2 cellular contexts compared by ENCODE assay signal in the genomic region with DNA sequence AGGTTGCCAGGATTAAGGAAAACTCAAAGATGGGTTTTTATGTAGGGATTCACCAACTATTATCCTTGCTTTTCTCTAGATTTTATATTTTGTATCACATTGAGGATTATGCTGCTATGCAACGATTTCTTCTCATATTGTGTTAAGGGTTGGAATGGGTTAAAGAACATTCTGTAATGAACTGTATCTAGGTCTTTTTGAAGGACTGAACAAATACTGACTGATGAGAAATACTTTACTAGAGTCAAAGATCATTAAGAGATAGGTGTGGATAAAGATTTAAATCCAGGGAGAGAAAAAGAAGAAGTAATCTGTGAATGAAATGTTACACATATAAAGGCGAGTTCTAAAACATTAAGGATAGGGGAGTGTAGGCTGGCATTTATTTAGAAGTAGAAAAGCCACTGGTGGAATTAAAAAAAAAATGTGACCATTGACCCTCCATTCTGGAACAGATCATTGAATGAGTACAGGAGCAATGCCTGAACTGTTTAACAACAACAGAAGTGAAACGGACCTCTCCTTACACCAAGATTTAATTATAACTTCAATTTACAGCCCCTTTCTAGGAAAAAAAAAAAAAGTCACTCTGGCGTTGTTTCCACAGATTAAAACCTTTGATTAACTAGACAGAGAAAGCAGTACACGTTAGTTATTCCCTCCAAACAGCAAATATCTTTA.
TF ChIP-seq lines count a peak whose summit lies in the region.

No MANE protein-coding gene starts in this region.

TF ChIP-seq in K562, 482 proteins besides CTCF, POLR2A, EP300 and RAD21 (continues in another document):
- TF ChIP-seq HMG20A (CRISPR knock-in tag; conservative IDR thresholded peaks at IDR 0.05) (no peak), ZNF583 (CRISPR knock-in tag; IDR thresholded peaks at IDR 0.05) (no peak), CGGBP1 (CRISPR knock-in tag; IDR thresholded peaks at IDR 0.05) (no peak), FOXK2 (conservative IDR thresholded peaks at IDR 0.05 in 1 of 2, IDR thresholded peaks at IDR 0.05 in 1 of 2; ENCODE audit: low read depth in 2 of 2) (no peak), SRF (CRISPR knock-in tag; IDR thresholded peaks at IDR 0.05) (no peak), TAF9B (IDR thresholded peaks at IDR 0.05; ENCODE audit: partially characterized antibody) (no peak), KLF6 (CRISPR knock-in tag; IDR thresholded peaks at IDR 0.05; ENCODE audit: borderline replicate concordance) (no peak), PHF20 (IDR thresholded peaks at IDR 0.05; ENCODE audit: partially characterized antibody) (no peak), RBM39 (optimal IDR thresholded peaks at IDR 0.05; ENCODE audit: low read depth, low read length) (no peak), ZNF740 (CRISPR knock-in tag; IDR thresholded peaks at IDR 0.05) (no peak), ZNF740 (tag; IDR thresholded peaks at IDR 0.05) (no peak), ZNF668 (CRISPR knock-in tag; IDR thresholded peaks at IDR 0.05) (no peak), TEAD4 (IDR thresholded peaks at IDR 0.05; ENCODE audit: low read length) (no peak), TEAD4 (CRISPR knock-in tag; IDR thresholded peaks at IDR 0.05; ENCODE audit: borderline replicate concordance) (no peak)
- TF ChIP-seq, protein P1, sequence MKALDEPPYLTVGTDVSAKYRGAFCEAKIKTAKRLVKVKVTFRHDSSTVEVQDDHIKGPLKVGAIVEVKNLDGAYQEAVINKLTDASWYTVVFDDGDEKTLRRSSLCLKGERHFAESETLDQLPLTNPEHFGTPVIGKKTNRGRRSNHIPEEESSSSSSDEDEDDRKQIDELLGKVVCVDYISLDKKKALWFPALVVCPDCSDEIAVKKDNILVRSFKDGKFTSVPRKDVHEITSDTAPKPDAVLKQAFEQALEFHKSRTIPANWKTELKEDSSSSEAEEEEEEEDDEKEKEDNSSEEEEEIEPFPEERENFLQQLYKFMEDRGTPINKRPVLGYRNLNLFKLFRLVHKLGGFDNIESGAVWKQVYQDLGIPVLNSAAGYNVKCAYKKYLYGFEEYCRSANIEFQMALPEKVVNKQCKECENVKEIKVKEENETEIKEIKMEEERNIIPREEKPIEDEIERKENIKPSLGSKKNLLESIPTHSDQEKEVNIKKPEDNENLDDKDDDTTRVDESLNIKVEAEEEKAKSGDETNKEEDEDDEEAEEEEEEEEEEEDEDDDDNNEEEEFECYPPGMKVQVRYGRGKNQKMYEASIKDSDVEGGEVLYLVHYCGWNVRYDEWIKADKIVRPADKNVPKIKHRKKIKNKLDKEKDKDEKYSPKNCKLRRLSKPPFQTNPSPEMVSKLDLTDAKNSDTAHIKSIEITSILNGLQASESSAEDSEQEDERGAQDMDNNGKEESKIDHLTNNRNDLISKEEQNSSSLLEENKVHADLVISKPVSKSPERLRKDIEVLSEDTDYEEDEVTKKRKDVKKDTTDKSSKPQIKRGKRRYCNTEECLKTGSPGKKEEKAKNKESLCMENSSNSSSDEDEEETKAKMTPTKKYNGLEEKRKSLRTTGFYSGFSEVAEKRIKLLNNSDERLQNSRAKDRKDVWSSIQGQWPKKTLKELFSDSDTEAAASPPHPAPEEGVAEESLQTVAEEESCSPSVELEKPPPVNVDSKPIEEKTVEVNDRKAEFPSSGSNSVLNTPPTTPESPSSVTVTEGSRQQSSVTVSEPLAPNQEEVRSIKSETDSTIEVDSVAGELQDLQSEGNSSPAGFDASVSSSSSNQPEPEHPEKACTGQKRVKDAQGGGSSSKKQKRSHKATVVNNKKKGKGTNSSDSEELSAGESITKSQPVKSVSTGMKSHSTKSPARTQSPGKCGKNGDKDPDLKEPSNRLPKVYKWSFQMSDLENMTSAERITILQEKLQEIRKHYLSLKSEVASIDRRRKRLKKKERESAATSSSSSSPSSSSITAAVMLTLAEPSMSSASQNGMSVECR (CRISPR knock-in tag; IDR thresholded peaks at IDR 0.05): no peak
- TF ChIP-seq, protein P2, sequence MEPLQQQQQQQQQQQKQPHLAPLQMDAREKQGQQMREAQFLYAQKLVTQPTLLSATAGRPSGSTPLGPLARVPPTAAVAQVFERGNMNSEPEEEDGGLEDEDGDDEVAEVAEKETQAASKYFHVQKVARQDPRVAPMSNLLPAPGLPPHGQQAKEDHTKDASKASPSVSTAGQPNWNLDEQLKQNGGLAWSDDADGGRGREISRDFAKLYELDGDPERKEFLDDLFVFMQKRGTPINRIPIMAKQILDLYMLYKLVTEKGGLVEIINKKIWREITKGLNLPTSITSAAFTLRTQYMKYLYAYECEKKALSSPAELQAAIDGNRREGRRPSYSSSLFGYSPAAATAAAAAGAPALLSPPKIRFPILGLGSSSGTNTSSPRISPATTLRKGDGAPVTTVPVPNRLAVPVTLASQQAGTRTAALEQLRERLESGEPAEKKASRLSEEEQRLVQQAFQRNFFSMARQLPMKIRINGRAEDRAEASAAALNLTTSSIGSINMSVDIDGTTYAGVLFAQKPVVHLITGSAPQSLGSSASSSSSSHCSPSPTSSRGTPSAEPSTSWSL (CRISPR knock-in tag; IDR thresholded peaks at IDR 0.05; ENCODE audit: borderline replicate concordance): no peak
- TF ChIP-seq, protein P3, sequence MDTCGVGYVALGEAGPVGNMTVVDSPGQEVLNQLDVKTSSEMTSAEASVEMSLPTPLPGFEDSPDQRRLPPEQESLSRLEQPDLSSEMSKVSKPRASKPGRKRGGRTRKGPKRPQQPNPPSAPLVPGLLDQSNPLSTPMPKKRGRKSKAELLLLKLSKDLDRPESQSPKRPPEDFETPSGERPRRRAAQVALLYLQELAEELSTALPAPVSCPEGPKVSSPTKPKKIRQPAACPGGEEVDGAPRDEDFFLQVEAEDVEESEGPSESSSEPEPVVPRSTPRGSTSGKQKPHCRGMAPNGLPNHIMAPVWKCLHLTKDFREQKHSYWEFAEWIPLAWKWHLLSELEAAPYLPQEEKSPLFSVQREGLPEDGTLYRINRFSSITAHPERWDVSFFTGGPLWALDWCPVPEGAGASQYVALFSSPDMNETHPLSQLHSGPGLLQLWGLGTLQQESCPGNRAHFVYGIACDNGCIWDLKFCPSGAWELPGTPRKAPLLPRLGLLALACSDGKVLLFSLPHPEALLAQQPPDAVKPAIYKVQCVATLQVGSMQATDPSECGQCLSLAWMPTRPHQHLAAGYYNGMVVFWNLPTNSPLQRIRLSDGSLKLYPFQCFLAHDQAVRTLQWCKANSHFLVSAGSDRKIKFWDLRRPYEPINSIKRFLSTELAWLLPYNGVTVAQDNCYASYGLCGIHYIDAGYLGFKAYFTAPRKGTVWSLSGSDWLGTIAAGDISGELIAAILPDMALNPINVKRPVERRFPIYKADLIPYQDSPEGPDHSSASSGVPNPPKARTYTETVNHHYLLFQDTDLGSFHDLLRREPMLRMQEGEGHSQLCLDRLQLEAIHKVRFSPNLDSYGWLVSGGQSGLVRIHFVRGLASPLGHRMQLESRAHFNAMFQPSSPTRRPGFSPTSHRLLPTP (IDR thresholded peaks at IDR 0.05; ENCODE audit: borderline replicate concordance, extremely low read depth, insufficient read length): no peak

TF ChIP-seq in HepG2, 621 proteins besides CTCF, POLR2A, EP300 and RAD21:
- TF ChIP-seq NCOA5 (CRISPR knock-in tag; IDR thresholded peaks at IDR 0.05) (no peak), NFE2L1 (CRISPR knock-in tag; IDR thresholded peaks at IDR 0.05; ENCODE audit: borderline replicate concordance) (no peak), MTF2 (CRISPR knock-in tag; IDR thresholded peaks at IDR 0.05; ENCODE audit: borderline replicate concordance) (no peak), MTERF4 (CRISPR knock-in tag; IDR thresholded peaks at IDR 0.05) (no peak), ZNF652 (CRISPR knock-in tag; IDR thresholded peaks at IDR 0.05; ENCODE audit: borderline replicate concordance, low read depth) (peak; percentile 77)
- TF ChIP-seq, protein P4, sequence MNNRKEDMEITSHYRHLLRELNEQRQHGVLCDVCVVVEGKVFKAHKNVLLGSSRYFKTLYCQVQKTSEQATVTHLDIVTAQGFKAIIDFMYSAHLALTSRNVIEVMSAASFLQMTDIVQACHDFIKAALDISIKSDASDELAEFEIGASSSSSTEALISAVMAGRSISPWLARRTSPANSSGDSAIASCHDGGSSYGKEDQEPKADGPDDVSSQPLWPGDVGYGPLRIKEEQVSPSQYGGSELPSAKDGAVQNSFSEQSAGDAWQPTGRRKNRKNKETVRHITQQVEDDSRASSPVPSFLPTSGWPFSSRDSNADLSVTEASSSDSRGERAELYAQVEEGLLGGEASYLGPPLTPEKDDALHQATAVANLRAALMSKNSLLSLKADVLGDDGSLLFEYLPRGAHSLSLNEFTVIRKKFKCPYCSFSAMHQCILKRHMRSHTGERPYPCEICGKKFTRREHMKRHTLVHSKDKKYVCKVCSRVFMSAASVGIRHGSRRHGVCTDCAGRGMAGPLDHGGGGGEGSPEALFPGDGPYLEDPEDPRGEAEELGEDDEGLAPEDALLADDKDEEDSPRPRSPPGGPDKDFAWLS (CRISPR knock-in tag; IDR thresholded peaks at IDR 0.05; ENCODE audit: borderline replicate concordance): no peak
